Comparison of ENCODE assay signal across 15 cellular contexts in the genomic region with DNA sequence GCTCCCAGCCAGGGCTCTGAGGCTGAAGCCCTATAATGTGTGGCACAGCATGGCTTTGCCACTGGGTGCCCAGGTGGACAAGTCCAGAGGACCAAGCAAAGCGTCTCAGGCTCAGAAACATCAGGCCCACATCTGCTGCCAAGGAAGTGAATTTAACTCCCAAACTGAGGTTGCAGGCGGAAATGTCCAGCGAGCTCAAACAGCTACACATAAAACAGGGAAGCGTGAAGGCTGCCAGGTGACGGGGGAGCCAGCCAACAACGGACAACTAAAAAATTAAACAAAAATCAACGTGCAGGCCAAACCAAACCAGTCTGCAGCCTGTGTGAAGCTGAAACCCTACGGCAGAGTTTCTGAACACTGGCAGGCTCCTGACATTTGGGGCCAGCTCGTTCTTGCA. TPM values are rescaled to one million over a fixed set of nuclear protein-coding genes. Genes with fewer than 3 reads are reported as not detected.
DNase-seq lines count a peak whose midpoint lies in the region; ATAC-seq and TF ChIP-seq lines count a peak whose summit lies in the region.
"Had no signal": no experiment of that assay in that cellular context is flagged by ENCODE, and none has a peak within 500 bp of the region (broad histone marks: within the 10 kb centered on the region; RNA-seq: fewer than 3 reads in every experiment).

No MANE protein-coding gene starts in this region.

- peaks cover 63% of the 10 kb centered on the region for H3K4me1 Mint-ChIP-seq in activated CD8-positive, alpha-beta memory T cell treated with anti-CD3 and anti-CD28 coated beads, Interleukin-2, amount 10 ng/mL, durations not matched to agents 7 days and 5 days
- H3K4me1 Mint-ChIP-seq in WTC11, result peaks cover 24% of the 10 kb centered on the region

- peaks cover 17% of the 10 kb centered on the region for H3K4me1 ChIP-seq in testis

- TF ChIP-seq CTCF in WTC11 (IDR thresholded peaks at IDR 0.05) (no peak), testis (IDR thresholded peaks at IDR 0.05) (no peak)

- peak overlapping the region; percentile 4 for H3K4me3 Mint-ChIP-seq in activated CD8-positive, alpha-beta memory T cell treated with anti-CD3 and anti-CD28 coated beads, Interleukin-2, amount 10 ng/mL, durations not matched to agents 7 days and 5 days
- peak overlapping the region; percentile 37; the same call in 1 of the 2 replicates for H3K4me3 Mint-ChIP-seq in WTC11

- H3K27ac Mint-ChIP-seq in activated CD8-positive, alpha-beta memory T cell treated with anti-CD3 and anti-CD28 coated beads, Interleukin-2, amount 10 ng/mL, durations not matched to agents 7 days and 5 days, result no peak overlapping the region
- 0 out of 2 replicates have a peak overlapping the region, but pooled peaks have one; percentile 19 for H3K27ac Mint-ChIP-seq in WTC11
- H3K27ac Mint-ChIP-seq: activated naive CD8-positive, alpha-beta T cell; progenitor cell of endocrine pancreas had no signal

- no peaks in the 10 kb centered on the region for H3K9me3 Mint-ChIP-seq in activated CD8-positive, alpha-beta memory T cell treated with anti-CD3 and anti-CD28 coated beads, Interleukin-2, amount 10 ng/mL, durations not matched to agents 7 days and 5 days (ENCODE audit: low read depth)
- H3K9me3 Mint-ChIP-seq in WTC11, result no peaks in the 10 kb centered on the region

- CTCF ChIA-PET in activated CD8-positive, alpha-beta memory T cell treated with anti-CD3 and anti-CD28 coated beads, Interleukin-2, amount 10 ng/mL, durations not matched to agents 7 days and 5 days (lab: Charles Lee), result interaction anchor here (2.0 to 3.4 kb wide), 2 partner anchors 8 to 47 kb away, joined by 8 to 31 read pairs; no protein-coding TSS in a partner anchor
- CTCF ChIA-PET in WTC11 (lab: Charles Lee), result interaction anchor here (0.7 to 4.9 kb wide), 4 partner anchors 8 to 99 kb away, joined by 3 to 85 read pairs (median 4); no protein-coding TSS in a partner anchor

- H3K36me3 Mint-ChIP-seq in activated CD8-positive, alpha-beta memory T cell treated with anti-CD3 and anti-CD28 coated beads, Interleukin-2, amount 10 ng/mL, durations not matched to agents 7 days and 5 days, result peaks cover 40% of the 10 kb centered on the region
- H3K36me3 Mint-ChIP-seq in WTC11, result peaks cover 55% of the 10 kb centered on the region
- H3K36me3 Mint-ChIP-seq: activated naive CD8-positive, alpha-beta T cell had no signal

- no peaks in the 10 kb centered on the region for H3K9me3 ChIP-seq in testis

- ATAC-seq in activated CD8-positive, alpha-beta memory T cell treated with anti-CD3 and anti-CD28 coated beads, Interleukin-2, amount 10 ng/mL, durations not matched to agents 7 days and 5 days, result no peak
- no peak for ATAC-seq in WTC11
- ATAC-seq in left lobe of liver, result peak; percentile 5
- no peak for ATAC-seq in HG02938 (IDR thresholded peaks at IDR 0.05; ENCODE audit: unreplicated experiment)
- ATAC-seq: left cardiac atrium had no signal

- intact Hi-C loops in testis (cut with DNase I; ENCODE audit: low total_unique reads), result no loop called here
- intact Hi-C loops in head of caudate nucleus (cut with DNase I), result no loop called here

- WGBS in testis, 2 donors, result 58 to 74% methylated on average over 9 of the region's 9 CpGs

- no peak for TF ChIP-seq POLR2A in testis (IDR thresholded peaks at IDR 0.05)

- no peak overlapping the region for H3K27ac ChIP-seq in testis
- H3K27ac ChIP-seq: KMS-11 had no signal

- no peak overlapping the region for H3K4me3 ChIP-seq in testis

- DNase-seq in activated CD8-positive, alpha-beta memory T cell treated with anti-CD3 and anti-CD28 coated beads, Interleukin-2, amount 10 ng/mL, durations not matched to agents 7 days and 5 days, result no peak
- DNase-seq in activated CD8-positive, alpha-beta memory T cell treated with anti-CD3 and anti-CD28 coated beads, Interleukin-2, amount 50 U/mL, for 4 hours, result no peak
- DNase-seq in WTC11 (ENCODE audit: low spot score) (no peak), left lobe of liver (ENCODE audit: low spot score) (peak; percentile 75), testis (peak; percentile 47), head of caudate nucleus (no peak), hepatic stellate cell (ENCODE audit: low spot score) (no peak)
- DNase-seq: left cardiac atrium, NCI-H446 had no signal

- POLR2A ChIA-PET in WTC11 (lab: Charles Lee), result no interaction called here

- no peaks in the 10 kb centered on the region for H3K36me3 ChIP-seq in testis (ENCODE audit: low read depth, missing control alignments)

- H3K27me3 Mint-ChIP-seq in activated CD8-positive, alpha-beta memory T cell treated with anti-CD3 and anti-CD28 coated beads, Interleukin-2, amount 10 ng/mL, durations not matched to agents 7 days and 5 days, result no peaks in the 10 kb centered on the region
- no peaks in the 10 kb centered on the region for H3K27me3 Mint-ChIP-seq in WTC11 (ENCODE audit: low read depth)
- H3K27me3 Mint-ChIP-seq: activated naive CD8-positive, alpha-beta T cell; progenitor cell of endocrine pancreas had no signal

- H3K27me3 ChIP-seq in testis, result no peaks in the 10 kb centered on the region

TF ChIP-seq in WTC11, 78 proteins besides CTCF, POLR2A, EP300 and RAD21 (continues in another document):
- TF ChIP-seq NR2C2 (CRISPR knock-in tag; IDR thresholded peaks at IDR 0.05), result no peak
- TF ChIP-seq, protein P1, sequence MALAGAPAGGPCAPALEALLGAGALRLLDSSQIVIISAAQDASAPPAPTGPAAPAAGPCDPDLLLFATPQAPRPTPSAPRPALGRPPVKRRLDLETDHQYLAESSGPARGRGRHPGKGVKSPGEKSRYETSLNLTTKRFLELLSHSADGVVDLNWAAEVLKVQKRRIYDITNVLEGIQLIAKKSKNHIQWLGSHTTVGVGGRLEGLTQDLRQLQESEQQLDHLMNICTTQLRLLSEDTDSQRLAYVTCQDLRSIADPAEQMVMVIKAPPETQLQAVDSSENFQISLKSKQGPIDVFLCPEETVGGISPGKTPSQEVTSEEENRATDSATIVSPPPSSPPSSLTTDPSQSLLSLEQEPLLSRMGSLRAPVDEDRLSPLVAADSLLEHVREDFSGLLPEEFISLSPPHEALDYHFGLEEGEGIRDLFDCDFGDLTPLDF (CRISPR knock-in tag; IDR thresholded peaks at IDR 0.05), result no peak
- TF ChIP-seq IRF2 (CRISPR knock-in tag; IDR thresholded peaks at IDR 0.05; ENCODE audit: borderline replicate concordance, low read depth), result no peak
- TF ChIP-seq ZNF219 (CRISPR knock-in tag; IDR thresholded peaks at IDR 0.05; ENCODE audit: borderline replicate concordance), result no peak
- TF ChIP-seq ZBTB21 (CRISPR knock-in tag; IDR thresholded peaks at IDR 0.05; ENCODE audit: borderline replicate concordance), result no peak
- no peak for TF ChIP-seq JUN (CRISPR knock-in tag; IDR thresholded peaks at IDR 0.05)
- no peak for TF ChIP-seq FOXK1 (CRISPR knock-in tag; IDR thresholded peaks at IDR 0.05)
- no peak for TF ChIP-seq FOXJ3 (CRISPR knock-in tag; IDR thresholded peaks at IDR 0.05; ENCODE audit: borderline replicate concordance)
- TF ChIP-seq, protein P2, sequence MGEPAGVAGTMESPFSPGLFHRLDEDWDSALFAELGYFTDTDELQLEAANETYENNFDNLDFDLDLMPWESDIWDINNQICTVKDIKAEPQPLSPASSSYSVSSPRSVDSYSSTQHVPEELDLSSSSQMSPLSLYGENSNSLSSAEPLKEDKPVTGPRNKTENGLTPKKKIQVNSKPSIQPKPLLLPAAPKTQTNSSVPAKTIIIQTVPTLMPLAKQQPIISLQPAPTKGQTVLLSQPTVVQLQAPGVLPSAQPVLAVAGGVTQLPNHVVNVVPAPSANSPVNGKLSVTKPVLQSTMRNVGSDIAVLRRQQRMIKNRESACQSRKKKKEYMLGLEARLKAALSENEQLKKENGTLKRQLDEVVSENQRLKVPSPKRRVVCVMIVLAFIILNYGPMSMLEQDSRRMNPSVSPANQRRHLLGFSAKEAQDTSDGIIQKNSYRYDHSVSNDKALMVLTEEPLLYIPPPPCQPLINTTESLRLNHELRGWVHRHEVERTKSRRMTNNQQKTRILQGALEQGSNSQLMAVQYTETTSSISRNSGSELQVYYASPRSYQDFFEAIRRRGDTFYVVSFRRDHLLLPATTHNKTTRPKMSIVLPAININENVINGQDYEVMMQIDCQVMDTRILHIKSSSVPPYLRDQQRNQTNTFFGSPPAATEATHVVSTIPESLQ (CRISPR knock-in tag; IDR thresholded peaks at IDR 0.05), result no peak
- no peak for TF ChIP-seq TEAD4 (CRISPR knock-in tag; IDR thresholded peaks at IDR 0.05)

RNA-seq across cellular contexts. Expression of a gene that starts 2.5 kb away (rescaled TPM):
- total RNA-seq in activated CD8-positive, alpha-beta memory T cell treated with anti-CD3 and anti-CD28 coated beads, Interleukin-2, amount 10 ng/mL, durations not matched to agents 7 days and 5 days, result 100 to 1,000 TPM; 145 to 164 TPM
- total RNA-seq in WTC11 (2021), result 72.5 to 84.1 TPM (median 82.6 TPM) in 3 replicates
- total RNA-seq in left lobe of liver, result 2.6 TPM
- 1 to 10 TPM; 3.9 to 4.8 TPM for total RNA-seq in testis
- polyA plus RNA-seq in testis (ENCODE audit: insufficient read depth, low read depth, low replicate concordance), result 5.7 TPM

RNA-seq across cellular contexts. Expression of a gene that starts 2.9 kb away (rescaled TPM):
- total RNA-seq in activated CD8-positive, alpha-beta memory T cell treated with anti-CD3 and anti-CD28 coated beads, Interleukin-2, amount 10 ng/mL, durations not matched to agents 7 days and 5 days, result 10 to 100 TPM; 17.1 to 24.2 TPM
- 45.1 to 58.7 TPM (median 48.8 TPM) in 3 replicates for total RNA-seq in WTC11 (2021)
- total RNA-seq in left lobe of liver, result 145 TPM
- 10 to 100 TPM; 59.4 to 82.2 TPM for total RNA-seq in testis
- 36.1 TPM for polyA plus RNA-seq in testis (ENCODE audit: insufficient read depth, low read depth, low replicate concordance)

RNA-seq across cellular contexts. Expression of a gene that starts 15.9 kb away (rescaled TPM):
- 10 to 100 TPM; 41.2 to 80.3 TPM for total RNA-seq in activated CD8-positive, alpha-beta memory T cell treated with anti-CD3 and anti-CD28 coated beads, Interleukin-2, amount 10 ng/mL, durations not matched to agents 7 days and 5 days
- 47.7 to 50.3 TPM (median 50.2 TPM) in 3 replicates for total RNA-seq in WTC11 (2021)
- total RNA-seq in left lobe of liver, result 44.1 TPM
- 10 to 100 TPM; 68.7 to 70.6 TPM for total RNA-seq in testis
- 63.7 TPM for polyA plus RNA-seq in testis (ENCODE audit: insufficient read depth, low read depth, low replicate concordance)

RNA-seq across cellular contexts. Expression of a gene that starts 29.7 kb away (rescaled TPM):
- total RNA-seq in activated CD8-positive, alpha-beta memory T cell treated with anti-CD3 and anti-CD28 coated beads, Interleukin-2, amount 10 ng/mL, durations not matched to agents 7 days and 5 days, result 10 to 100 TPM; 87.7 to 93.0 TPM
- total RNA-seq in WTC11 (2021) (115 to 117 TPM (median 117 TPM) in 3 replicates), left lobe of liver (0.88 TPM), testis (10 to 100 TPM; 12.4 to 28.1 TPM)
- polyA plus RNA-seq in testis (ENCODE audit: insufficient read depth, low read depth, low replicate concordance), result 58.5 TPM

RNA-seq across cellular contexts. Expression of a gene that starts 38.1 kb away (rescaled TPM):
- not detected for total RNA-seq in activated CD8-positive, alpha-beta memory T cell treated with anti-CD3 and anti-CD28 coated beads, Interleukin-2, amount 10 ng/mL, durations not matched to agents 7 days and 5 days
- total RNA-seq in WTC11 (2021) (not detected in 3 replicates), left lobe of liver (not detected), testis (1 to 10 TPM; 1.1 to 1.3 TPM)
- polyA plus RNA-seq in testis (ENCODE audit: insufficient read depth, low read depth, low replicate concordance), result not detected
- total RNA-seq: endothelial cell of umbilical vein, left cardiac atrium, progenitor cell of endocrine pancreas, temporal lobe had no signal
- polyA plus RNA-seq: endothelial cell of umbilical vein had no signal

Comparison
In these comparisons a context has a peak if more than half of its experiments do, and no peak if none do; other contexts are left out.
1. DNase-seq: peak in left lobe of liver (single experiment) and testis (single experiment); none in activated CD8-positive, alpha-beta memory T cell treated with anti-CD3 and anti-CD28 coated beads, Interleukin-2, amount 10 ng/mL, durations not matched to agents 7 days and 5 days (single experiment), activated CD8-positive, alpha-beta memory T cell treated with anti-CD3 and anti-CD28 coated beads, Interleukin-2, amount 50 U/mL, for 4 hours (single experiment), WTC11 (single experiment), head of caudate nucleus (0 of 42) and hepatic stellate cell (single experiment).
2. RNA of a gene that starts 2.5 kb away (total RNA-seq): 145 to 164 TPM in activated CD8-positive, alpha-beta memory T cell treated with anti-CD3 and anti-CD28 coated beads, Interleukin-2, amount 10 ng/mL, durations not matched to agents 7 days and 5 days and 72.5 to 84.1 TPM in WTC11; 3.9 to 4.8 TPM in testis and 2.6 TPM in left lobe of liver (single experiment); every median in the first group is over 10 times any median in the second.